In the genomic region with DNA sequence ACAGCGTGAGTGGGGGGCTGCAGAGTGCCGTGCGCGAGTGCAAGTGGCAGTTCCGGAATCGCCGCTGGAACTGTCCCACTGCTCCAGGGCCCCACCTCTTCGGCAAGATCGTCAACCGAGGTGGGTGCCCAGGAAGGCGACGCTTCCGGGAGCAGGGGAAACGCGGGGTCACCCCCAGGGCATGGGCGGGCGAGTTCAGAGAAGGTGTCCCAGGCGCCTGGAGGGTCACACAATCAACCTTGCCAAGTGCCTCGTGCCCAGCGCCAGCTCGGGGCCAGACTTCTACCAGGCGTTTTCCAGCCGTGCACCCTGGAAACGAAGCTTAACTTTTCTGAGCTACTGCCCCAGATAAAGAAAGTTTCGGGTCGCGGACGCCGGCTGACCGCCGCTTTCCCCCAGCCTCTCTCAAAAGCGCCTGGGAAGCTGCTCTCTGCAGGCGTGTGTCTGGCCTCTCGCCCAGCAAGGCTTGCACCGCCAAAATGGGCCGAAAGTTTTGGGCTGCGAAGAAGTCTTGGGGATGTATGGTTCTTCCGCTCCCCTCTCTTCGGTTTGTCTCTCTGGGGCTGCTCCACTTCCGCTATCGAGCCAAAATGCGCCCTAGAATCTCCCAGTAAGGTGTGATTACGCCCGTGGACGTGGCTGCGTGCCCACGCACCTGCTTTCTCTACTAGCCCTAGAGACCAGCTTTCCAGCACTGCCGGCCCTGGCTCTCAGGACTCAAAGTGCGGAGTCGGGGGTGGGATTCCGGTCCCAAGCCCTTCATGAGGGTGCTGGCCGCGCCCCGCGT, we compare ENCODE assay signal across 8 cellular contexts. TPM values are rescaled to one million over a fixed set of nuclear protein-coding genes. Genes with fewer than 3 reads are reported as not detected.
DNase-seq lines count a peak whose midpoint lies in the region; ATAC-seq, FAIRE-seq and TF ChIP-seq lines count a peak whose summit lies in the region.

No MANE protein-coding gene starts in this region.

- H3K27me3 ChIP-seq in skeletal muscle tissue (ENCODE audit: control insufficient read depth in 3 of 3, insufficient read depth in 3 of 3, low read length in 3 of 3) (peaks cover 59 to 83% (median 78%) of the 10 kb centered on the region in 3 donors), brain microvascular endothelial cell (replicated peaks) (peaks cover 62% of the 10 kb centered on the region), uterus (peaks cover 28 to 50% of the 10 kb centered on the region in 2 donors)

- TF ChIP-seq POLR2A in uterus (IDR thresholded peaks at IDR 0.05) = no peak

- peaks cover 47% of the 10 kb centered on the region for H3K4me1 Mint-ChIP-seq in activated CD8-positive, alpha-beta T cell treated with anti-CD3 and anti-CD28 coated beads for 36 hours (ENCODE audit: low read depth)

- CTCF ChIA-PET in activated CD8-positive, alpha-beta T cell treated with anti-CD3 and anti-CD28 coated beads for 36 hours (lab: Charles Lee) = interaction anchor here (0.6 to 51.8 kb wide), 13 partner anchors 11 to 363 kb away, joined by 3 to 896 read pairs (median 4); partner anchors contain the start of genes ARF3, DDN, DDX23 and FKBP11

- no peaks in the 10 kb centered on the region for H3K9me3 ChIP-seq in skeletal muscle tissue (ENCODE audit: control insufficient read depth in 3 of 3, low read length in 3 of 3)
- no peaks in the 10 kb centered on the region for H3K9me3 ChIP-seq in uterus

- H3K4me1 ChIP-seq in skeletal muscle tissue (ENCODE audit: control insufficient read depth in 3 of 3, insufficient read depth in 3 of 3, low read length in 3 of 3) = peaks cover 33 to 47% (median 34%) of the 10 kb centered on the region in 3 donors
- peaks cover 0 to 36% of the 10 kb centered on the region in 2 donors for H3K4me1 ChIP-seq in uterus

- H3K9ac ChIP-seq in skeletal muscle tissue (ENCODE audit: low read depth in 1 of 3, low read length in 3 of 3) = peak overlapping the region in 2 of 3 donors; percentile 20 to 60

- H3K4me3 ChIP-seq in skeletal muscle tissue (ENCODE audit: low read length in 3 of 3) (peak overlapping the region; percentile 57 to 70 (median 57)), brain microvascular endothelial cell (ENCODE audit: low read depth, low read length) (no peak overlapping the region), uterus (peak overlapping the region in 1 of 2 donors; percentile 4)

- peaks cover 55% of the 10 kb centered on the region for H3K27me3 Mint-ChIP-seq in activated CD8-positive, alpha-beta T cell treated with anti-CD3 and anti-CD28 coated beads for 36 hours

- TF ChIP-seq CTCF in activated CD8-positive, alpha-beta T cell treated with anti-CD3 and anti-CD28 coated beads for 36 hours (IDR thresholded peaks at IDR 0.05) = no peak
- TF ChIP-seq CTCF in brain microvascular endothelial cell (IDR thresholded peaks at IDR 0.05; ENCODE audit: low read depth, low read length, missing control alignments) (no peak), uterus (IDR thresholded peaks at IDR 0.05) (no peak)

- no peaks in the 10 kb centered on the region for H3K36me3 Mint-ChIP-seq in activated CD8-positive, alpha-beta T cell treated with anti-CD3 and anti-CD28 coated beads for 36 hours (ENCODE audit: low read depth)

- peak; percentile 58 for FAIRE-seq in GM19239 (lab: Jason Lieb, UNC)

- H3K36me3 ChIP-seq in skeletal muscle tissue (ENCODE audit: control insufficient read depth in 3 of 3, insufficient read depth in 3 of 3, low read length in 3 of 3) = no peaks in the 10 kb centered on the region
- no peaks in the 10 kb centered on the region for H3K36me3 ChIP-seq in brain microvascular endothelial cell (replicated peaks)
- no peaks in the 10 kb centered on the region for H3K36me3 ChIP-seq in uterus

- no peak overlapping the region for H3K27ac Mint-ChIP-seq in activated CD8-positive, alpha-beta T cell treated with anti-CD3 and anti-CD28 coated beads for 36 hours

- DNase-seq in GM19239 (ENCODE audit: insufficient read length, low spot score) (no peak), left ventricle myocardium superior (peak; percentile 50), HK-2 (ENCODE audit: unreplicated experiment) (no peak), brain microvascular endothelial cell (no peak), mucosa of gallbladder (ENCODE audit: low spot score) (no peak), uterus (no peak)
- DNase-seq in activated CD8-positive, alpha-beta T cell treated with anti-CD3 and anti-CD28 coated beads for 36 hours = peak; percentile 60

- POLR2A ChIA-PET in activated CD8-positive, alpha-beta T cell treated with anti-CD3 and anti-CD28 coated beads for 36 hours (lab: Charles Lee) = interaction anchor here (0.8 to 3.7 kb wide), 8 partner anchors 8 to 151 kb away, joined by 3 to 27 read pairs (median 4); partner anchors contain the start of genes DDN, DDX23, FKBP11 and TUBA1B

- H3K9me3 Mint-ChIP-seq in activated CD8-positive, alpha-beta T cell treated with anti-CD3 and anti-CD28 coated beads for 36 hours = no peaks in the 10 kb centered on the region

- peak overlapping the region; percentile 60 for H3K4me3 Mint-ChIP-seq in activated CD8-positive, alpha-beta T cell treated with anti-CD3 and anti-CD28 coated beads for 36 hours

- intact Hi-C loops in activated CD8-positive, alpha-beta T cell treated with anti-CD3 and anti-CD28 coated beads for 36 hours (cut with micrococcal nuclease) = loop anchor here (5.0 kb wide), 2 partner anchors 47 to 127 kb away; partner anchors contain the start of gene DDX23
- intact Hi-C loops in left ventricle myocardium superior (cut with micrococcal nuclease) = loop anchor here (10.0 kb wide), 1 partner anchor 45 kb away; no protein-coding TSS in a partner anchor
- intact Hi-C loops in uterus (cut with DNase I; ENCODE audit: low total_unique reads) = no loop called here

- ATAC-seq in activated CD8-positive, alpha-beta T cell treated with anti-CD3 and anti-CD28 coated beads for 36 hours = no peak
- peak; percentile 17 for ATAC-seq in left ventricle myocardium superior

- H3K27ac ChIP-seq in skeletal muscle tissue (ENCODE audit: low read depth, low read length) (no peak overlapping the region), brain microvascular endothelial cell (no peak overlapping the region), uterus (no peak overlapping the region)

- in situ Hi-C loops in brain microvascular endothelial cell (cut with HindIII; ENCODE audit: low pct_ligation_motif_present, low sequenced_read_pairs) = no loop called here

RNA-seq across cellular contexts. Expression of gene WNT1, which starts 1.7 kb away (rescaled TPM):
- total RNA-seq in activated CD8-positive, alpha-beta T cell treated with anti-CD3 and anti-CD28 coated beads for 36 hours = not detected
- total RNA-seq in left ventricle myocardium superior (not detected), skeletal muscle tissue (not detected), mucosa of gallbladder (0.29 TPM), uterus (not detected)

RNA-seq across cellular contexts. Expression of gene WNT10B, which starts 8.3 kb away (rescaled TPM):
- total RNA-seq in activated CD8-positive, alpha-beta T cell treated with anti-CD3 and anti-CD28 coated beads for 36 hours = under 1 TPM; 0.72 to 0.92 TPM
- 0.17 TPM for total RNA-seq in left ventricle myocardium superior
- 0.52 TPM for total RNA-seq in skeletal muscle tissue
- 0.58 TPM for total RNA-seq in mucosa of gallbladder
- under 1 TPM in 1 of 4 donors, not detected in 3; 0.35 TPM for total RNA-seq in uterus

RNA-seq across cellular contexts. Expression of gene DDN, which starts 19.4 kb away (rescaled TPM):
- 1 to 10 TPM in 1 of 2 experiments, under 1 TPM in 1; 0.72 to 1.2 TPM for total RNA-seq in activated CD8-positive, alpha-beta T cell treated with anti-CD3 and anti-CD28 coated beads for 36 hours
- total RNA-seq in left ventricle myocardium superior (0.77 TPM), skeletal muscle tissue (18.8 TPM), mucosa of gallbladder (0.06 TPM), uterus (under 1 TPM in 1 of 4 donors, not detected in 3; 0.18 TPM)

RNA-seq across cellular contexts. Expression of gene ARF3, which starts 22.5 kb away (rescaled TPM):
- 10 to 100 TPM; 58.3 to 67.6 TPM for total RNA-seq in activated CD8-positive, alpha-beta T cell treated with anti-CD3 and anti-CD28 coated beads for 36 hours
- total RNA-seq in left ventricle myocardium superior = 44.8 TPM
- total RNA-seq in skeletal muscle tissue = 19.8 TPM
- 198 TPM for total RNA-seq in mucosa of gallbladder
- total RNA-seq in uterus = 100 to 1,000 TPM in 1 of 4 donors, 10 to 100 TPM in 2, 1 to 10 TPM in 1; 6.9 to 117 (median 29.7) TPM

RNA-seq across cellular contexts. Expression of gene PRKAG1, which starts 38.8 kb away (rescaled TPM):
- total RNA-seq in activated CD8-positive, alpha-beta T cell treated with anti-CD3 and anti-CD28 coated beads for 36 hours = 10 to 100 TPM; 43.3 to 47.3 TPM
- total RNA-seq in left ventricle myocardium superior (78.1 TPM), skeletal muscle tissue (41.8 TPM), mucosa of gallbladder (51.7 TPM), uterus (10 to 100 TPM; 34.7 to 46.6 (median 39.6) TPM)

Comparison
In these comparisons a context has a peak if more than half of its experiments do, and no peak if none do; other contexts are left out.
1. DNase-seq: peak in activated CD8-positive, alpha-beta T cell treated with anti-CD3 and anti-CD28 coated beads for 36 hours (single experiment) and left ventricle myocardium superior (single experiment); none in GM19239 (single experiment), HK-2 (single experiment), brain microvascular endothelial cell (single experiment), mucosa of gallbladder (single experiment) and uterus (0 of 2).